In genomic region chr6:2104524-2104880, GRCh38 we compare ENCODE assay signal across 11 cellular contexts.
DNase-seq lines count a peak whose midpoint lies in the region; ATAC-seq, FAIRE-seq and TF ChIP-seq lines count a peak whose summit lies in the region.
"Had no signal": no experiment of that assay in that cellular context is flagged by ENCODE, and none has a peak within 500 bp of the region (broad histone marks: within the 10 kb centered on the region; RNA-seq: fewer than 3 reads in every experiment).

No MANE protein-coding gene starts in this region.

- intact Hi-C loops in mammary epithelial cell (cut with micrococcal nuclease): loop anchor here (1.0 to 10.0 kb wide), 10 partner anchors 92 to 590 kb away; no protein-coding TSS in a partner anchor

- no peak overlapping the region for H3K27ac ChIP-seq in 22Rv1
- no peak overlapping the region for H3K27ac ChIP-seq in mammary epithelial cell (ENCODE audit: insufficient read depth, low read depth, low read length)
- H3K27ac ChIP-seq: GM23248, Peyer's patch had no signal

- H3K27me3 ChIP-seq in mammary epithelial cell (ENCODE audit: insufficient read depth, low read length): no peaks in the 10 kb centered on the region
- H3K27me3 ChIP-seq: Peyer's patch had no signal

- H3K27ac Mint-ChIP-seq in HFFc6: no peak overlapping the region
- H3K27ac Mint-ChIP-seq in nephron progenitor cell: no peak overlapping the region

- in situ Hi-C loops in mammary epithelial cell (cut with MboI; ENCODE audit: low sequenced_read_pairs in 2 of 2): loop anchor here (10.0 to 25.0 kb wide), 3 partner anchors 492 to 533 kb away; partner anchors contain the start of gene FOXC1 (in 2 of the 2)

- no TSS peak for BruUV-seq in mammary epithelial cell (replicated peaks; lab: Mats Ljungman, UMichigan)

- H3K4me3 Mint-ChIP-seq in HFFc6 (no peak overlapping the region), nephron progenitor cell (no peak overlapping the region)

- H3K9me3 Mint-ChIP-seq in HFFc6: no peaks in the 10 kb centered on the region
- no peaks in the 10 kb centered on the region for H3K9me3 Mint-ChIP-seq in nephron progenitor cell

- H3K4me1 Mint-ChIP-seq in HFFc6 (ENCODE audit: low read depth): peaks cover 15% of the 10 kb centered on the region
- H3K4me1 Mint-ChIP-seq in nephron progenitor cell: peaks cover 37% of the 10 kb centered on the region

- CTCF ChIA-PET in mammary epithelial cell (lab: Charles Lee; ENCODE audit: low non-redundant PET): interaction anchor here (0.9 kb wide), 1 partner anchor 507 kb away, joined by 6 read pairs; no protein-coding TSS in a partner anchor

- TF ChIP-seq POLR2A in GM12891 (IDR thresholded peaks at IDR 0.05; ENCODE audit: low read depth, low read length): no peak

- H3K36me3 Mint-ChIP-seq in HFFc6 (ENCODE audit: low read depth) (no peaks in the 10 kb centered on the region), nephron progenitor cell (ENCODE audit: low read depth) (no peaks in the 10 kb centered on the region)

- no peaks in the 10 kb centered on the region for H4K20me1 ChIP-seq in mammary epithelial cell (ENCODE audit: insufficient read depth, low read length)

- H3K4me2 ChIP-seq in mammary epithelial cell (ENCODE audit: insufficient read depth, low read depth, low read length): peak overlapping the region; percentile 73

- dilution Hi-C loops in mammary epithelial cell (cut with HindIII; ENCODE audit: low sequenced_read_pairs): loop anchor here (5.0 kb wide), 1 partner anchor 502 kb away; no protein-coding TSS in a partner anchor

- no peaks in the 10 kb centered on the region for H3K79me2 ChIP-seq in mammary epithelial cell (ENCODE audit: insufficient read depth, low read length)

- H3K4me1 ChIP-seq in mammary epithelial cell (ENCODE audit: insufficient read depth, low read length): peaks cover 7% of the 10 kb centered on the region
- H3K4me1 ChIP-seq: Peyer's patch had no signal

- no peak for ATAC-seq in GM21619 (IDR thresholded peaks at IDR 0.05; ENCODE audit: unreplicated experiment)

- H3K4me3 ChIP-seq in mammary epithelial cell (replicated peaks in 1 of 3; ENCODE audit: insufficient read depth in 1 of 3, low read depth in 2 of 3, low read length in 3 of 3): no peak overlapping the region
- H3K4me3 ChIP-seq: GM23248, Peyer's patch had no signal

- DNase-seq in HFFc6 (no peak), mammary epithelial cell (no peak), nephron progenitor cell (no peak), GM12891 (ENCODE audit: insufficient read length, low spot score) (no peak)
- DNase-seq in NK-92 treated with Interleukin-12 subunit alpha and Interleukin-12 subunit beta, amount 100 ng/mL, for 24 hours (lab: John Stamatoyannopoulos, UW): no peak
- DNase-seq in activated CD4-positive, alpha-beta T cell treated with anti-CD3 and anti-CD28 coated beads, Interleukin-2, amount 50 U/mL, for 1 hour: no peak
- DNase-seq: Peyer's patch had no signal

- no peak overlapping the region for H2AFZ ChIP-seq in mammary epithelial cell (ENCODE audit: low read depth, low read length)
- H2AFZ ChIP-seq: GM23248 had no signal

- H3K9ac ChIP-seq in mammary epithelial cell (ENCODE audit: insufficient read depth, low read length): no peak overlapping the region
- H3K9ac ChIP-seq: GM23248 had no signal

- TF ChIP-seq CTCF in 22Rv1 (IDR thresholded peaks at IDR 0.05) (peak; percentile 26; the same call in 1 of the 2 replicates), HFFc6 (IDR thresholded peaks at IDR 0.05) (peak; percentile 13), mammary epithelial cell (conservative IDR thresholded peaks at IDR 0.05 in 1 of 2, IDR thresholded peaks at IDR 0.05 in 1 of 2; ENCODE audit: extremely low read depth in 1 of 2, insufficient read depth in 1 of 2, low read depth in 1 of 2, low read length in 2 of 2) (no peak), nephron progenitor cell (IDR thresholded peaks at IDR 0.05) (peak; percentile 26)

- H3K27me3 Mint-ChIP-seq in HFFc6 (ENCODE audit: insufficient read depth) (no peaks in the 10 kb centered on the region), nephron progenitor cell (ENCODE audit: low read depth, poor library complexity) (no peaks in the 10 kb centered on the region)

- H3K36me3 ChIP-seq in mammary epithelial cell (ENCODE audit: insufficient read depth, low read length): no peaks in the 10 kb centered on the region
- H3K36me3 ChIP-seq: Peyer's patch had no signal

- FAIRE-seq in GM12891 (lab: Jason Lieb, UNC): no peak

- H3K9me3 ChIP-seq in mammary epithelial cell (replicated peaks; ENCODE audit: insufficient read depth, low read length): no peaks in the 10 kb centered on the region
- H3K9me3 ChIP-seq: Peyer's patch, SK-N-SH had no signal

- 0% methylated on average over 1 of the region's 1 CpG for WGBS in mammary epithelial cell (ENCODE audit: low coverage, missing lambda C conversion rate)

TF ChIP-seq in GM12891, 5 proteins besides CTCF, POLR2A, EP300 and RAD21:
- TF ChIP-seq PAX5 (IDR thresholded peaks at IDR 0.05; ENCODE audit: insufficient read depth, low read length, severe bottlenecking) (no peak), POLR2AphosphoS5 (IDR thresholded peaks at IDR 0.05; ENCODE audit: low read depth, low read length) (no peak), POU2F2 (IDR thresholded peaks at IDR 0.05; ENCODE audit: low read depth, low read length) (no peak), TAF1 (IDR thresholded peaks at IDR 0.05; ENCODE audit: low read depth, low read length) (no peak), SPI1 (IDR thresholded peaks at IDR 0.05; ENCODE audit: low read depth, low read length) (no peak)

Comparison
In these comparisons a context has a peak if more than half of its experiments do, and no peak if none do; other contexts are left out.
1. CTCF ChIP-seq: peak in 22Rv1 (single experiment), HFFc6 (single experiment) and nephron progenitor cell (single experiment); none in mammary epithelial cell (0 of 2).